In genomic region chr5:158039441-158039840, GRCh38 we compare ENCODE assay signal across 32 cellular contexts.
DNase-seq lines count a peak whose midpoint lies in the region; ATAC-seq and TF ChIP-seq lines count a peak whose summit lies in the region.
"Had no signal": no experiment of that assay in that cellular context is flagged by ENCODE, and none has a peak within 500 bp of the region (broad histone marks: within the 10 kb centered on the region; RNA-seq: fewer than 3 reads in every experiment).

No MANE protein-coding gene starts in this region.

- intact Hi-C loops in adrenal gland (cut with DNase I), result no loop called here
- intact Hi-C loops in upper lobe of right lung (cut with DNase I), result no loop called here

- no peaks in the 10 kb centered on the region for H3K36me3 ChIP-seq in DND-41 (ENCODE audit: insufficient read depth, low read length)
- no peaks in the 10 kb centered on the region for H3K36me3 ChIP-seq in adrenal gland (replicated peaks in 1 of 2)
- no peaks in the 10 kb centered on the region for H3K36me3 ChIP-seq in upper lobe of right lung
- H3K36me3 ChIP-seq: esophagus muscularis mucosa, HAP-1, heart right ventricle, neutrophil, right lobe of liver, SJCRH30, spleen, thoracic aorta had no signal

- H3K9ac ChIP-seq in DND-41 (ENCODE audit: low read depth, low read length), result no peak overlapping the region

- H3K27me3 ChIP-seq in DND-41 (ENCODE audit: insufficient read depth, low read length, poor library complexity), result no peaks in the 10 kb centered on the region
- no peaks in the 10 kb centered on the region for H3K27me3 ChIP-seq in adrenal gland
- no peaks in the 10 kb centered on the region for H3K27me3 ChIP-seq in upper lobe of right lung
- H3K27me3 ChIP-seq: esophagus muscularis mucosa, heart right ventricle, neutrophil, right lobe of liver, SJCRH30, spleen had no signal

- peaks cover 14% of the 10 kb centered on the region for H3K9me3 ChIP-seq in DND-41 (ENCODE audit: insufficient read depth, low read length, severe bottlenecking)
- H3K9me3 ChIP-seq in adrenal gland (replicated peaks in 1 of 3), result no peaks in the 10 kb centered on the region
- no peaks in the 10 kb centered on the region for H3K9me3 ChIP-seq in upper lobe of right lung
- H3K9me3 ChIP-seq: neutrophil, right lobe of liver, SJCRH30 had no signal

- DNase-seq in DND-41 (no peak), GOT3 (lab: John Stamatoyannopoulos, UW) (no peak), adrenal gland (no peak), upper lobe of right lung (no peak)
- DNase-seq: activated CD4-positive, alpha-beta T cell treated with anti-CD3 and anti-CD28 coated beads for 36 hours; activated CD8-positive, alpha-beta memory T cell treated with anti-CD3 and anti-CD28 coated beads, Interleukin-2, amount 50 U/mL, for 48 hours; activated CD8-positive, alpha-beta T cell treated with anti-CD3 and anti-CD28 coated beads for 36 hours; activated naive CD4-positive, alpha-beta T cell treated with anti-CD3 and anti-CD28 coated beads for 36 hours; CD4-positive, CD25-positive, alpha-beta regulatory T cell; cerebellar nuclear complex; dermis blood vessel endothelial cell; foreskin fibroblast; heart right ventricle; kidney; NCI-H1105; NCI-H187 treated with DMSO at 0.1 percent for 48 hours; NCI-H2171 treated with DMSO at 0.1 percent for 48 hours; NCI-H510A; right lobe of liver; SJCRH30; spleen; stimulated activated CD8-positive, alpha-beta memory T cell treated with anti-CD3 and anti-CD28 coated beads, Interleukin-4, amount 100 ng/mL, for 48 hours; T1000 had no signal

- H4K20me1 ChIP-seq in DND-41 (ENCODE audit: insufficient read depth, low read length), result no peaks in the 10 kb centered on the region

- no peak overlapping the region for H3K4me2 ChIP-seq in DND-41 (ENCODE audit: insufficient read depth, low read length)

- H3K27ac ChIP-seq in DND-41 (ENCODE audit: low read length) (no peak overlapping the region), adrenal gland (no peak overlapping the region), upper lobe of right lung (no peak overlapping the region)
- H3K27ac ChIP-seq: esophagus muscularis mucosa, heart right ventricle, neutrophil, right lobe of liver, SJCRH30, spleen, thoracic aorta, VCaP had no signal

- TF ChIP-seq CTCF in DND-41 (IDR thresholded peaks at IDR 0.05; ENCODE audit: borderline replicate concordance, extremely low read depth, low read length, poor library complexity, severe bottlenecking) (no peak), adrenal gland (IDR thresholded peaks at IDR 0.05) (no peak), upper lobe of right lung (IDR thresholded peaks at IDR 0.05) (no peak)

- no peak for TF ChIP-seq POLR2A in adrenal gland (IDR thresholded peaks at IDR 0.05)

- H3K79me2 ChIP-seq in DND-41 (ENCODE audit: insufficient read depth, low read length), result no peaks in the 10 kb centered on the region

- WGBS in adrenal gland, 4 donors, result 0 to 100% (median 84%) methylated on average over 1 of the region's 1 CpG

- H3K4me3 ChIP-seq in DND-41 (ENCODE audit: low read depth in 1 of 2, low read length in 2 of 2), result no peak overlapping the region
- H3K4me3 ChIP-seq in adrenal gland, result no peak overlapping the region
- no peak overlapping the region for H3K4me3 ChIP-seq in upper lobe of right lung
- H3K4me3 ChIP-seq: esophagus muscularis mucosa, HAP-1, heart right ventricle, right lobe of liver, SJCRH30, spleen, thoracic aorta had no signal

- H3K4me1 ChIP-seq in DND-41 (ENCODE audit: insufficient read depth, low read length) (peaks cover 14% of the 10 kb centered on the region), adrenal gland (replicated peaks in 1 of 2) (no peaks in the 10 kb centered on the region), upper lobe of right lung (no peaks in the 10 kb centered on the region)
- H3K4me1 ChIP-seq: esophagus muscularis mucosa, HAP-1, heart right ventricle, right lobe of liver, SJCRH30, spleen had no signal

- H2AFZ ChIP-seq in DND-41 (ENCODE audit: low read depth, low read length), result no peak overlapping the region

- ATAC-seq in DND-41 (ENCODE audit: insufficient read depth, low read depth) (peak; percentile 38; the same call in 2 of the 3 replicates), GM19438 (IDR thresholded peaks at IDR 0.05; ENCODE audit: low read depth, unreplicated experiment) (peak; percentile 22), HG02678 (IDR thresholded peaks at IDR 0.05; ENCODE audit: unreplicated experiment) (peak; percentile 14), HG03565 (IDR thresholded peaks at IDR 0.05; ENCODE audit: unreplicated experiment) (peak; percentile 15), HG03039 (IDR thresholded peaks at IDR 0.05; ENCODE audit: unreplicated experiment) (no peak), upper lobe of right lung (no peak)
- ATAC-seq: activated CD4-positive, alpha-beta T cell treated with anti-CD3 and anti-CD28 coated beads for 36 hours; activated CD8-positive, alpha-beta T cell treated with anti-CD3 and anti-CD28 coated beads for 36 hours; heart right ventricle; right lobe of liver had no signal

Comparison
In these comparisons a context has a peak if more than half of its experiments do, and no peak if none do; other contexts are left out.
1. ATAC-seq: peak in DND-41 (single experiment), GM19438 (single experiment), HG02678 (single experiment) and HG03565 (single experiment); none in HG03039 (single experiment) and upper lobe of right lung (single experiment).